In the genomic region with DNA sequence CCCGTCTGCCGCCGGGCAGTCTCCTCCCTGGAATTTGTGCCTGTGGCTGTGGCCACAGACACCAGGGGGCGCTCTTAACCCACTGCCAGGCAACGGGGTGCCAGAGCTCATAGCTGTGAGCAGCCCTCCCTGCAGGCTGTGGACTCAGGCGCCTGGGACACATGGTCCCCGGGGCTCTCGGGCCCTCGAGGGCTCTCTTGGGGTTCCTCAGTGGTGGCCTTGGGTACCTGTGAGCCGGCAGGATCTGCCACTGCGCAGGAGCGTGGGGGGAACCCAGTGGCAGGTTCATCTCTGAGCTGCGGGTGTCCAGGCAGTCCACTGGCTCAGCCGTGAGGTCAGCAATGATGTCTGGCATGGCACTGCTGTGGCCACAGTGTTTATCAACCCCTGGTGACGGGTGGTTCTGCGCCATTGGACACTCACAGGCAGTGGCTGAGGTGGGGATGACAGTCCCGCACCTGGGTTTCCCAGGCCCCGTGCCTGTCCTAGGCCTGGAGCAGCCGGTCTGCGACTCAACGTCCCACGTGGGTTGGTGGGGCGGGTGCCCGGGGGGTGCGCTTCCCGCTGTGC, we compare ENCODE assay signal across 8 cellular contexts. TPM values are rescaled to one million over a fixed set of nuclear protein-coding genes. Genes with fewer than 3 reads are reported as not detected.
DNase-seq lines count a peak whose midpoint lies in the region; ATAC-seq lines count a peak whose summit lies in the region.

No MANE protein-coding gene starts in this region.

- peak overlapping the region; percentile 52 for H3K27ac Mint-ChIP-seq in activated T-helper 17 cell treated with anti-CD3 and anti-CD28 coated beads, Interleukin-2, amount 50 U/mL, for 72 hours

- peaks cover 19% of the 10 kb centered on the region for H3K36me3 Mint-ChIP-seq in activated T-helper 17 cell treated with anti-CD3 and anti-CD28 coated beads, Interleukin-2, amount 50 U/mL, for 72 hours (ENCODE audit: low read depth)

- H3K27me3 Mint-ChIP-seq in activated T-helper 17 cell treated with anti-CD3 and anti-CD28 coated beads, Interleukin-2, amount 50 U/mL, for 72 hours, result no peaks in the 10 kb centered on the region

- DNase-seq in ELF-1 (ENCODE audit: low read depth, low spot score), result peak; percentile 76
- DNase-seq in RPMI8226, result peak; percentile 64
- DNase-seq in glomerular visceral epithelial cell (ENCODE audit: extremely low spot score), result peak; percentile 61
- peak; percentile 66 for DNase-seq in retina
- no peak for DNase-seq in globus pallidus (ENCODE audit: low spot score)

- no peaks in the 10 kb centered on the region for H3K4me1 Mint-ChIP-seq in activated T-helper 17 cell treated with anti-CD3 and anti-CD28 coated beads, Interleukin-2, amount 50 U/mL, for 72 hours

- H3K4me3 Mint-ChIP-seq in activated T-helper 17 cell treated with anti-CD3 and anti-CD28 coated beads, Interleukin-2, amount 50 U/mL, for 72 hours, result no peak overlapping the region

- H3K9me3 Mint-ChIP-seq in activated T-helper 17 cell treated with anti-CD3 and anti-CD28 coated beads, Interleukin-2, amount 50 U/mL, for 72 hours, result no peaks in the 10 kb centered on the region

- ATAC-seq in HG02678 (IDR thresholded peaks at IDR 0.05; ENCODE audit: unreplicated experiment), result peak; percentile 59
- peak; percentile 91 for ATAC-seq in activated T-helper 17 cell treated with anti-CD3 and anti-CD28 coated beads, Interleukin-2, amount 50 U/mL, for 72 hours (replicated peaks)
- no peak for ATAC-seq in HG03442 (IDR thresholded peaks at IDR 0.05; ENCODE audit: unreplicated experiment)

RNA-seq across cellular contexts. Expression of gene PCGF3, which starts 37.2 kb away (rescaled TPM):
- total RNA-seq in activated T-helper 17 cell treated with anti-CD3 and anti-CD28 coated beads, Interleukin-2, amount 50 U/mL, for 72 hours, result 10 to 100 TPM; 34.4 to 35.3 TPM

RNA-seq across cellular contexts. Expression of gene SLC49A3, which starts 53.9 kb away (rescaled TPM):
- total RNA-seq in activated T-helper 17 cell treated with anti-CD3 and anti-CD28 coated beads, Interleukin-2, amount 50 U/mL, for 72 hours, result 1 to 10 TPM in 1 of 2 donors, under 1 TPM in 1; 0.61 to 1.4 TPM
